1 cellular context compared by ENCODE assay signal in genomic region chr9:37119907-37120839, GRCh38.
TF ChIP-seq lines count a peak whose summit lies in the region.

TSS of gene ZCCHC7 (plus strand) at chr9:37120574.

TF ChIP-seq in HepG2, 621 proteins besides CTCF, POLR2A, EP300 and RAD21 (continued from another document and continues in another):
- TF ChIP-seq ZBTB26 (CRISPR knock-in tag; IDR thresholded peaks at IDR 0.05; ENCODE audit: borderline replicate concordance) (peak; percentile 91), ZNF768 (CRISPR knock-in tag; IDR thresholded peaks at IDR 0.05) (peak; percentile 85), ARHGAP35 (CRISPR knock-in tag; IDR thresholded peaks at IDR 0.05; ENCODE audit: borderline replicate concordance) (peak; percentile 97), ZKSCAN5 (CRISPR knock-in tag; IDR thresholded peaks at IDR 0.05) (no peak), BRCA1 (CRISPR knock-in tag; IDR thresholded peaks at IDR 0.05) (0 out of 2 replicates have a peak, but pooled peaks have one; percentile 55), LCORL (IDR thresholded peaks at IDR 0.05) (no peak), LCORL (CRISPR knock-in tag; IDR thresholded peaks at IDR 0.05) (peak; percentile 67; the same call in 1 of the 2 replicates), NR2F1 (CRISPR knock-in tag; IDR thresholded peaks at IDR 0.05) (no peak), ZNF709 (CRISPR knock-in tag; IDR thresholded peaks at IDR 0.05) (peak; percentile 51), ZNF441 (CRISPR knock-in tag; IDR thresholded peaks at IDR 0.05; ENCODE audit: borderline replicate concordance) (peak; percentile 63; the same call in 1 of the 2 replicates), GABPB1 (CRISPR knock-in tag; IDR thresholded peaks at IDR 0.05) (peak; percentile 95), TCF7L2 (IDR thresholded peaks at IDR 0.05; ENCODE audit: low read depth, low read length) (no peak), NPAS2 (CRISPR knock-in tag; IDR thresholded peaks at IDR 0.05; ENCODE audit: borderline replicate concordance) (no peak), IRF9 (CRISPR knock-in tag; IDR thresholded peaks at IDR 0.05; ENCODE audit: borderline replicate concordance) (peak; percentile 90), ZNF788 (CRISPR knock-in tag; IDR thresholded peaks at IDR 0.05; ENCODE audit: borderline replicate concordance) (peak; percentile 76; the same call in 1 of the 2 replicates), ZSCAN21 (CRISPR knock-in tag; IDR thresholded peaks at IDR 0.05; ENCODE audit: borderline replicate concordance) (peak; percentile 81), RELA (CRISPR knock-in tag; IDR thresholded peaks at IDR 0.05) (no peak), ZNF570 (CRISPR knock-in tag; IDR thresholded peaks at IDR 0.05; ENCODE audit: borderline replicate concordance) (no peak; the same call in 1 of the 2 replicates), GPN1 (CRISPR knock-in tag; IDR thresholded peaks at IDR 0.05; ENCODE audit: borderline replicate concordance) (no peak), TEAD3 (CRISPR knock-in tag; optimal IDR thresholded peaks at IDR 0.05; ENCODE audit: borderline replicate concordance) (peak; percentile 46), RNF2 (conservative IDR thresholded peaks at IDR 0.05; ENCODE audit: low read depth) (peak; percentile 95; the same call in 1 of the 2 replicates), PLRG1 (conservative IDR thresholded peaks at IDR 0.05) (no peak), ZNF335 (CRISPR knock-in tag; IDR thresholded peaks at IDR 0.05) (no peak), CENPBD1 (CRISPR knock-in tag; IDR thresholded peaks at IDR 0.05; ENCODE audit: borderline replicate concordance, low read depth) (peak; percentile 71; the same call in 1 of the 2 replicates), ZNF44 (CRISPR knock-in tag; IDR thresholded peaks at IDR 0.05) (no peak; the same call in 1 of the 2 replicates), ZBTB40 (IDR thresholded peaks at IDR 0.05) (no peak), ZBTB40 (CRISPR knock-in tag; IDR thresholded peaks at IDR 0.05) (peak; percentile 93), FOXK2 (IDR thresholded peaks at IDR 0.05) (peak; percentile 80), PRMT3 (CRISPR knock-in tag; IDR thresholded peaks at IDR 0.05; ENCODE audit: borderline replicate concordance, low read depth) (no peak; the same call in 1 of the 2 replicates), U2AF2 (IDR thresholded peaks at IDR 0.05; ENCODE audit: low read depth, low read length) (no peak), MYPOP (CRISPR knock-in tag; IDR thresholded peaks at IDR 0.05) (peak; percentile 44; the same call in 1 of the 2 replicates), ZNF800 (CRISPR knock-in tag; IDR thresholded peaks at IDR 0.05) (peak; percentile 65; the same call in 1 of the 2 replicates), ETV5 (CRISPR knock-in tag; IDR thresholded peaks at IDR 0.05; ENCODE audit: borderline replicate concordance) (peak; percentile 29), ZNF468 (CRISPR knock-in tag; IDR thresholded peaks at IDR 0.05) (0 out of 2 replicates have a peak, but pooled peaks have one; percentile 70), ZSCAN20 (CRISPR knock-in tag; IDR thresholded peaks at IDR 0.05; ENCODE audit: borderline replicate concordance) (peak; percentile 94), TGIF2 (CRISPR knock-in tag; IDR thresholded peaks at IDR 0.05) (peak; percentile 45; the same call in 1 of the 2 replicates), MXD1 (CRISPR knock-in tag; IDR thresholded peaks at IDR 0.05) (peak; percentile 92), SKIL (CRISPR knock-in tag; IDR thresholded peaks at IDR 0.05; ENCODE audit: borderline replicate concordance) (no peak), ZHX1 (CRISPR knock-in tag; IDR thresholded peaks at IDR 0.05; ENCODE audit: low read depth) (peak; percentile 70), TAF1 (CRISPR knock-in tag; IDR thresholded peaks at IDR 0.05) (peak; percentile 68), ZNF264 (CRISPR knock-in tag; IDR thresholded peaks at IDR 0.05) (peak; percentile 94), SYNCRIP (IDR thresholded peaks at IDR 0.05; ENCODE audit: insufficient read depth, low read depth, low read length) (no peak), FOXA1 (IDR thresholded peaks at IDR 0.05) (no peak), FOXA1 (CRISPR knock-in tag; IDR thresholded peaks at IDR 0.05) (0 out of 2 replicates have a peak, but pooled peaks have one; percentile 28), SIX1 (CRISPR knock-in tag; IDR thresholded peaks at IDR 0.05; ENCODE audit: borderline replicate concordance) (no peak)
